7 cellular contexts compared by ENCODE assay signal in the genomic region with DNA sequence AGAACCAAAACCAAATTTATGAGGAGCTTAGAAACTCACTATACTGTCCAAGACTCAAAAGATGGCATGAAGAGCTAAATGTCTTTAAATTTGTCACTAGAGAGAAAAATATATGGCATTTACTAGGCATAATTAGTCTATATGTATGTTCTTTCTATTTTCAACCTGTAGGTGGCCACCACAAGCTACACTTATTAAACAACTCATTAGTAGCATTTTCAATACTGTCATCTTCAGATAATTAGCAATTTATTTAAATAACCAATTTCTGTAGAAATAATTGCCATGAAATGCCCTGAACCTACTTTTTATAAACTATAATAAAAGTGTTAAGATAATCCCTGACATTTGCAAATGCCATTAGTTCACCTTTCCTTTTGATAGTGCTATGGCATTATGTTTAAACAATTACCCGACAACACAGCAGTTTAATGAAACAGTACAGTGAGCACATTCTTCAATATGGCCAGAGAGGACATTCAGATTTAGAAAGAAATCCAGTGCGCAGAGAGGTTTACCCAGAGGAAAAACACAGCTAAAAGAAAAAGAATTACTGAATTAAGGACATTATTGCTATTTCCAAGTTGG.
DNase-seq lines count a peak whose midpoint lies in the region; ATAC-seq, FAIRE-seq and TF ChIP-seq lines count a peak whose summit lies in the region.

No MANE protein-coding gene starts in this region.

- H3K4me2 ChIP-seq in keratinocyte (ENCODE audit: control insufficient read depth, extremely low read depth, insufficient read depth, low read depth, low read length): no peak overlapping the region

- ATAC-seq in HG02610 (IDR thresholded peaks at IDR 0.05; ENCODE audit: unreplicated experiment): peak; percentile 57
- ATAC-seq in HG02852 (IDR thresholded peaks at IDR 0.05; ENCODE audit: unreplicated experiment): no peak

- dilution Hi-C loops in keratinocyte (cut with MboI; ENCODE audit: extremely low pct_ligation_motif_present, low sequenced_read_pairs): no loop called here

- no peaks in the 10 kb centered on the region for H3K4me1 ChIP-seq in keratinocyte (ENCODE audit: control insufficient read depth, extremely low read depth, insufficient read depth, low read length)

- H3K27me3 ChIP-seq in keratinocyte (ENCODE audit: control insufficient read depth, extremely low read depth, insufficient read depth, low read length): no peaks in the 10 kb centered on the region

- H3K27ac ChIP-seq in keratinocyte (ENCODE audit: control insufficient read depth, insufficient read depth, low read length): no peak overlapping the region

- peak; percentile 19; the same call in 1 of the 2 replicates for TF ChIP-seq CTCF in GM12874 (IDR thresholded peaks at IDR 0.05; ENCODE audit: insufficient read depth, low read depth, low read length)
- peak in 2 of 3 experiments; percentile 22 to 44 for TF ChIP-seq CTCF in keratinocyte (optimal IDR thresholded peaks at IDR 0.05 in 1 of 3, IDR thresholded peaks at IDR 0.05 in 1 of 3, conservative IDR thresholded peaks at IDR 0.05 in 1 of 3; ENCODE audit: extremely low read depth in 1 of 3, insufficient read depth in 2 of 3, low read length in 3 of 3)

- no peaks in the 10 kb centered on the region for H4K20me1 ChIP-seq in keratinocyte (ENCODE audit: control insufficient read depth, extremely low read depth, insufficient read depth, low read length)

- no peak overlapping the region for H3K9ac ChIP-seq in keratinocyte (ENCODE audit: control insufficient read depth, extremely low read depth, insufficient read depth, low read length)

- FAIRE-seq in keratinocyte (lab: Jason Lieb, UNC): no peak

- no peaks in the 10 kb centered on the region for H3K36me3 ChIP-seq in keratinocyte (ENCODE audit: control insufficient read depth in 2 of 2, extremely low read depth in 1 of 2, insufficient read depth in 2 of 2, low read length in 2 of 2)

- H3K4me3 ChIP-seq in keratinocyte (ENCODE audit: control insufficient read depth in 2 of 3, extremely low read depth in 1 of 3, insufficient read depth in 2 of 3, low read depth in 1 of 3, low read length in 3 of 3): no peak overlapping the region

- H2AFZ ChIP-seq in keratinocyte (ENCODE audit: control insufficient read depth, low read length): no peak overlapping the region

- no peaks in the 10 kb centered on the region for H3K9me3 ChIP-seq in keratinocyte (ENCODE audit: control insufficient read depth, low read depth, low read length)

- H3K79me2 ChIP-seq in keratinocyte (ENCODE audit: control insufficient read depth, insufficient read depth, low read length): no peaks in the 10 kb centered on the region

- H3K9me1 ChIP-seq in keratinocyte (ENCODE audit: control insufficient read depth, extremely low read depth, insufficient read depth, low read length): no peaks in the 10 kb centered on the region

- peak; percentile 23 for DNase-seq in RPMI7951 (ENCODE audit: low read depth)
- DNase-seq in keratinocyte (ENCODE audit: low read depth, low spot score): no peak
- no peak for DNase-seq in activated CD8-positive, alpha-beta memory T cell treated with anti-CD3 and anti-CD28 coated beads, Interleukin-2, amount 50 U/mL, for 4 hours
- no peak for DNase-seq in NCI-H187 (lab: John Stamatoyannopoulos, UW)
